ENCODE assay signal across 32 cellular contexts in the genomic region with DNA sequence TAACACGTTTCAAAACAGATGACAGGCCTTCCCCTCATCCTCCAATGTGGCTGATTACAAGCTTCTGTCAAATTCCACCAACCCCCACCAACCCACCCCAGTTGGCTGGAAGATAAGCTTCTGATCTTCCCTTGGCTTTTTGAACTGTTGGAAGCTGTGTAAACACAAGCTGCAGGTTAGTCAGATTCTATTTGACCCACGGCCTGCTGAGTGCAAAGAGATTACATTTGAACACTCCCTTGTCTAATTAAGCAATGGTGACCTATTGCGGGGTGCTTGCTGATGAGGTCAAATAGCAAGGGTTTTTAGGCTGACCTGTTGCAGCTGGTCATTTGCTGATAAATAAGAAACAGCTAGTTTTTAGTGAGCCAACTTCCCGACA.
DNase-seq lines count a peak whose midpoint lies in the region; ATAC-seq, FAIRE-seq and TF ChIP-seq lines count a peak whose summit lies in the region.
"Had no signal": no experiment of that assay in that cellular context is flagged by ENCODE, and none has a peak within 500 bp of the region (broad histone marks: within the 10 kb centered on the region; RNA-seq: fewer than 3 reads in every experiment).

No MANE protein-coding gene starts in this region.

- DNase-seq in NCI-H82 (lab: John Stamatoyannopoulos, UW) = peak; percentile 24
- DNase-seq in NCI-H82 treated with DMSO at 0.1 percent for 48 hours (lab: John Stamatoyannopoulos, UW; ENCODE audit: unreplicated experiment) = no peak
- peak; percentile 49 for DNase-seq in bronchial epithelial cell (ENCODE audit: low read depth)
- peak; percentile 9 for DNase-seq in iPS-NIHi11 (ENCODE audit: low spot score)
- no peak for DNase-seq in omental fat pad (ENCODE audit: low spot score)
- DNase-seq in NCI-H1930 (lab: John Stamatoyannopoulos, UW) = no peak
- no peak for DNase-seq in KBM-7
- DNase-seq: activated CD4-positive, alpha-beta T cell treated with anti-CD3 and anti-CD28 coated beads for 36 hours; activated gamma-delta T cell treated with Interleukin-2 at 50 U/mL for 16 hours; activated T-cell treated with anti-CD3 and anti-CD28 coated beads, Interleukin-2, amount 50 U/mL, for 1 hour; adrenal gland; AML-193; brain microvascular endothelial cell; CD8-positive, alpha-beta T cell; DMS79 treated with DMSO at 0.1 percent for 48 hours; kidney glomerular epithelial cell; MM.1S; naive B cell; NCI-H1417 treated with DMSO at 0.1 percent for 48 hours; NCI-H2171; NCI-H510A treated with DMSO at 0.1 percent for 48 hours; retina; spleen; stimulated activated CD4-positive, alpha-beta T cell treated with anti-CD3 and anti-CD28 coated beads, Interleukin-4, amount 100 ng/mL, for 1 hour; upper lobe of right lung had no signal

- in situ Hi-C loops in KBM-7 (cut with MboI; ENCODE audit: low pct_unique_long_range_greater_than_20kb, low sequenced_read_pairs) = no loop called here

- ATAC-seq in omental fat pad (ENCODE audit: low FRiP score) (peak; percentile 47), GM19035 (IDR thresholded peaks at IDR 0.05; ENCODE audit: unreplicated experiment) (no peak)
- ATAC-seq: activated CD4-positive, alpha-beta T cell treated with anti-CD3 and anti-CD28 coated beads for 36 hours; CD8-positive, alpha-beta T cell; HCT116; K562; stimulated activated memory B cell treated with anti-CD40 and anti-IgM and Interleukin-4, amounts not matched to agents 10 μg/mL and 1 μg/mL and 100 μg/mL, for 72 hours had no signal

- no peaks in the 10 kb centered on the region for H3K36me3 ChIP-seq in bronchial epithelial cell (ENCODE audit: control insufficient read depth, insufficient read depth, low read length)
- H3K36me3 ChIP-seq: adrenal gland, brain microvascular endothelial cell, spleen, upper lobe of right lung had no signal

- TF ChIP-seq CTCF in bronchial epithelial cell (IDR thresholded peaks at IDR 0.05; ENCODE audit: insufficient read depth, low read length, severe bottlenecking) (no peak), omental fat pad (IDR thresholded peaks at IDR 0.05) (no peak)

- H3K27me3 ChIP-seq in bronchial epithelial cell (ENCODE audit: control insufficient read depth, insufficient read depth, low read length) = no peaks in the 10 kb centered on the region
- H3K27me3 ChIP-seq: adrenal gland, brain microvascular endothelial cell, spleen, upper lobe of right lung had no signal

- H3K4me3 ChIP-seq in bronchial epithelial cell (ENCODE audit: low read depth, low read length) = no peak overlapping the region
- H3K4me3 ChIP-seq: adrenal gland, K562, SK-N-MC, spleen, upper lobe of right lung had no signal

- no peak for FAIRE-seq in bronchial epithelial cell (lab: Jason Lieb, UNC)
- FAIRE-seq: A204.1, colon, K562 had no signal

Comparison
In these comparisons a context has a peak if more than half of its experiments do, and no peak if none do; other contexts are left out.
1. DNase-seq: peak in NCI-H82 (single experiment), bronchial epithelial cell (single experiment) and iPS-NIHi11 (single experiment); none in NCI-H82 treated with DMSO at 0.1 percent for 48 hours (single experiment), omental fat pad (single experiment), NCI-H1930 (0 of 2) and KBM-7 (single experiment).